Comparison of ENCODE assay signal across 26 cellular contexts in the genomic region with DNA sequence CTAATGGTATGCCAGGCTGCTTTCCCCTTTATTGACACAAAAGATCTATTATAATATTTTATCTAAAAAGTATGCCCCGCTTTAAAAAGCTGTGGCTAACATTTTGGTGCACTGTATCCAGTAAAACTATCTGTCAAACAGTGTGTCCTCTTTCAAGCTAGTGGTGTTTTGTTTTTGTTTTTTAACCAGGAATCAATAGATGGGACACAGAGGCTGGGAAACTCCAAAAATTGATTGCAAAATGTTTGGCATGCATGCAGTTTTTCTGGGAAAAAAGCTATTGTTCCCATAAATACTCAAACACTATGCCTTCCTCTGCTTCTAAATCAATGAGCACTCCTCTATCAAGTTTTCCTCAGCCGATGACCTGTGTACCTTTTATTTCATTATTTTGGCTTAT.
"Had no signal": no experiment of that assay in that cellular context is flagged by ENCODE, and none has a peak within 500 bp of the region (broad histone marks: within the 10 kb centered on the region; RNA-seq: fewer than 3 reads in every experiment).

No MANE protein-coding gene starts in this region.

- H3K9me3 ChIP-seq: stomach, suprapubic skin, testis, thoracic aorta, thyroid gland, tibial artery, transverse colon, upper lobe of left lung, upper lobe of right lung, uterus, vagina had no signal

- H3K27ac ChIP-seq: stomach, suprapubic skin, testis, thoracic aorta, thyroid gland, tibial artery, tibial nerve, transverse colon, upper lobe of left lung, upper lobe of right lung, uterus, vagina had no signal

- H3K4me3 ChIP-seq: stomach, suprapubic skin, testis, thoracic aorta, thyroid gland, tibial artery, tibial nerve, transverse colon, upper lobe of left lung, upper lobe of right lung, uterus, vagina had no signal

- H3K36me3 ChIP-seq: stomach, suprapubic skin, thoracic aorta, thyroid gland, tibial artery, tibial nerve, transverse colon, upper lobe of left lung, upper lobe of right lung, uterus, vagina had no signal

- H3K27me3 ChIP-seq: stomach, suprapubic skin, testis, thyroid gland, tibial artery, tibial nerve, transverse colon, upper lobe of left lung, upper lobe of right lung, uterus, vagina had no signal

- ATAC-seq: stimulated activated effector memory CD8-positive, alpha-beta T cell treated with anti-CD3 and anti-CD28 coated beads, Interleukin-12 subunit alpha, Interleukin-12 subunit beta, amount 100 ng/mL, for 72 hours; stimulated activated memory B cell treated with anti-CD40 and anti-IgM and Interleukin-4, amounts not matched to agents 10 μg/mL and 1 μg/mL and 100 μg/mL, for 72 hours; stimulated activated naive B cell treated with anti-CD40 and anti-IgM and Interleukin-4, amounts not matched to agents 10 μg/mL and 1 μg/mL and 100 μg/mL, for 72 hours; stimulated activated naive CD8-positive, alpha-beta T cell treated with anti-CD3 and anti-CD28 coated beads, Interleukin-15, amount 100 ng/mL, for 72 hours; stimulated activated naive CD8-positive, alpha-beta T cell treated with anti-CD3 and anti-CD28 coated beads, Interleukin-15, Interleukin-2, amounts not matched to agents 100 U/mL and 50 U/mL, for 24 hours; upper lobe of right lung had no signal

- H3K4me1 ChIP-seq: stomach, suprapubic skin, testis, thyroid gland, tibial artery, tibial nerve, transverse colon, upper lobe of left lung, upper lobe of right lung, uterus, vagina had no signal

- DNase-seq: stimulated activated CD4-positive, alpha-beta T cell treated with anti-CD3 and anti-CD28 coated beads, Interleukin-2, amount 100 ng/mL, for 48 hours; stimulated activated CD4-positive, alpha-beta T cell treated with anti-CD3 and anti-CD28 coated beads, Interleukin-4, amount 100 ng/mL, for 1 hour; stimulated activated CD4-positive, alpha-beta T cell treated with anti-CD3 and anti-CD28 coated beads, Interleukin-4, amount 100 ng/mL, for 24 hours; stimulated activated CD4-positive, alpha-beta T cell treated with anti-CD3 and anti-CD28 coated beads, Interleukin-4, amount 100 ng/mL, for 4 hours; stimulated activated CD8-positive, alpha-beta memory T cell treated with anti-CD3 and anti-CD28 coated beads, Interleukin-4, amount 100 ng/mL, for 48 hours; stimulated activated naive B cell treated with anti-CD40 and anti-IgM and Interleukin-4, amounts not matched to agents 10 μg/mL and 1 μg/mL and 100 μg/mL, for 72 hours; stimulated activated naive CD4-positive, alpha-beta T cell; stimulated activated naive CD4-positive, alpha-beta T cell treated with Interleukin-2 at 50 U/mL for 16 hours; stimulated activated naive CD8-positive, alpha-beta T cell treated with anti-CD3 and anti-CD28 coated beads, Interleukin-15, amount 100 ng/mL, for 72 hours; stimulated activated naive CD8-positive, alpha-beta T cell treated with anti-CD3 and anti-CD28 coated beads, Interleukin-15, Interleukin-2, amounts not matched to agents 100 U/mL and 50 U/mL, for 24 hours; stomach; substantia nigra; testis; thyroid gland; tibial artery; transverse colon; trophoblast cell; upper lobe of left lung; upper lobe of right lung; uterus had no signal
